Comparison of ENCODE assay signal across 18 cellular contexts in genomic region chr10:31700222-31700621, GRCh38.
DNase-seq lines count a peak whose midpoint lies in the region; ATAC-seq and TF ChIP-seq lines count a peak whose summit lies in the region.
"Had no signal": no experiment of that assay in that cellular context is flagged by ENCODE, and none has a peak within 500 bp of the region (broad histone marks: within the 10 kb centered on the region; RNA-seq: fewer than 3 reads in every experiment).

No MANE protein-coding gene starts in this region.

- H3K27ac ChIP-seq in neuronal stem cell (replicated peaks; ENCODE audit: low read length), result no peak overlapping the region
- H3K27ac ChIP-seq in uterus, result peak overlapping the region; percentile 92 to 93
- H3K27ac ChIP-seq in trophoblast cell (ENCODE audit: low read depth, low read length), result no peak overlapping the region
- H3K27ac ChIP-seq: neutrophil had no signal

- H2BK5ac ChIP-seq in neuronal stem cell (ENCODE audit: low read length) (no peak overlapping the region), trophoblast cell (ENCODE audit: low read depth, low read length, poor library complexity) (no peak overlapping the region)

- CTCF ChIA-PET in activated naive CD4-positive, alpha-beta T cell treated with anti-CD3 and anti-CD28 coated beads for 36 hours (lab: Charles Lee), result interaction anchor here (0.6 to 1.1 kb wide), 2 partner anchors 17 to 48 kb away, joined by 3 read pairs; no protein-coding TSS in a partner anchor

- WGBS in neuronal stem cell (ENCODE audit: extremely low coverage in 2 of 2, insufficient read length in 2 of 2, insufficient replicate concordance in 1 of 2), 2 donors, result no CpG with 5 or more reads among the region's 11 CpGs
- no CpG with 5 or more reads among the region's 11 CpGs for WGBS in trophoblast cell (ENCODE audit: extremely low coverage, insufficient coverage, insufficient read length)

- no peak for DNase-seq in activated naive CD4-positive, alpha-beta T cell treated with anti-CD3 and anti-CD28 coated beads for 36 hours
- no peak for DNase-seq in activated naive CD4-positive, alpha-beta T cell treated with anti-CD3 and anti-CD28 coated beads, Interleukin-2, amount 50 U/mL, for 16 hours
- peak; percentile 26 for DNase-seq in fibroblast of peridontal ligament (ENCODE audit: extremely low read depth)
- no peak for DNase-seq in neuronal stem cell (ENCODE audit: low spot score)
- DNase-seq in uterus, result no peak
- no peak for DNase-seq in globus pallidus (ENCODE audit: low spot score)
- no peak for DNase-seq in trophoblast cell
- DNase-seq: 8988T; activated CD8-positive, alpha-beta memory T cell treated with anti-CD3 and anti-CD28 coated beads, Interleukin-2, amount 50 U/mL, for 48 hours; adrenal gland; HCEC 1CT; NCI-H1105 treated with DMSO at 0.1 percent for 48 hours; NCI-H774; SHP77 treated with DMSO at 0.1 percent for 48 hours; stimulated activated CD4-positive, alpha-beta T cell treated with anti-CD3 and anti-CD28 coated beads, Interleukin-2, amount 100 ng/mL, for 24 hours had no signal

- H4K91ac ChIP-seq in neuronal stem cell (ENCODE audit: low read depth, low read length, poor library complexity) (no peak overlapping the region), trophoblast cell (ENCODE audit: low read depth, low read length) (no peak overlapping the region)

- no peak for ATAC-seq in HG02970 (IDR thresholded peaks at IDR 0.05; ENCODE audit: low FRiP score, unreplicated experiment)
- ATAC-seq: stimulated activated memory B cell treated with anti-CD40 and anti-IgM and Interleukin-4, amounts not matched to agents 10 μg/mL and 1 μg/mL and 100 μg/mL, for 72 hours had no signal

- peak overlapping the region; percentile 18 for H2AFZ ChIP-seq in neuronal stem cell (ENCODE audit: low read length)
- no peak overlapping the region for H2AFZ ChIP-seq in trophoblast cell (ENCODE audit: insufficient read depth, low read length, poor library complexity)

- peak overlapping the region; percentile 0 for H3K27ac Mint-ChIP-seq in activated naive CD4-positive, alpha-beta T cell treated with anti-CD3 and anti-CD28 coated beads for 36 hours

- H2BK120ac ChIP-seq in neuronal stem cell (ENCODE audit: low read depth, low read length), result no peak overlapping the region
- H2BK120ac ChIP-seq in trophoblast cell (ENCODE audit: insufficient read depth, low read length, poor library complexity), result no peak overlapping the region

- peaks cover 3% of the 10 kb centered on the region for H3K4me1 Mint-ChIP-seq in activated naive CD4-positive, alpha-beta T cell treated with anti-CD3 and anti-CD28 coated beads for 36 hours (ENCODE audit: low read depth)

- H3K4me1 ChIP-seq in neuronal stem cell (ENCODE audit: control insufficient read depth in 2 of 2, insufficient read depth in 1 of 2, low read depth in 1 of 2, low read length in 2 of 2) (peaks cover 7 to 11% of the 10 kb centered on the region in 2 donors), uterus (peaks cover 10 to 12% of the 10 kb centered on the region in 2 donors), trophoblast cell (ENCODE audit: control insufficient read depth in 1 of 2, insufficient read depth in 2 of 2, low read length in 2 of 2) (peaks cover 0 to 4% of the 10 kb centered on the region in 2 experiments)

- H3K79me1 ChIP-seq in neuronal stem cell (ENCODE audit: low read depth, low read length) (no peaks in the 10 kb centered on the region), trophoblast cell (ENCODE audit: low read length) (no peaks in the 10 kb centered on the region)

- H3K9me3 ChIP-seq in neuronal stem cell (replicated peaks in 1 of 2; ENCODE audit: control insufficient read depth in 2 of 2, insufficient read depth in 1 of 2, low read depth in 1 of 2, low read length in 2 of 2) (peaks cover 4 to 13% of the 10 kb centered on the region in 2 donors), uterus (no peaks in the 10 kb centered on the region), trophoblast cell (ENCODE audit: insufficient read depth, low read depth, low read length) (peaks cover 9% of the 10 kb centered on the region)
- H3K9me3 ChIP-seq: adrenal gland, neutrophil had no signal

- no peak overlapping the region for H3K4me3 Mint-ChIP-seq in activated naive CD4-positive, alpha-beta T cell treated with anti-CD3 and anti-CD28 coated beads for 36 hours
- H3K4me3 Mint-ChIP-seq: stimulated activated memory B cell treated with anti-CD40 and anti-IgM and Interleukin-4, amounts not matched to agents 10 μg/mL and 1 μg/mL and 100 μg/mL, for 72 hours had no signal

- no peaks in the 10 kb centered on the region for H3K79me2 ChIP-seq in trophoblast cell (ENCODE audit: control insufficient read depth, insufficient read depth, low read length, poor library complexity)

- no peaks in the 10 kb centered on the region for H3K36me3 Mint-ChIP-seq in activated naive CD4-positive, alpha-beta T cell treated with anti-CD3 and anti-CD28 coated beads for 36 hours (ENCODE audit: low read depth)

- peak overlapping the region; percentile 2 for H3K18ac ChIP-seq in neuronal stem cell (ENCODE audit: low read length)
- no peak overlapping the region for H3K18ac ChIP-seq in trophoblast cell (ENCODE audit: low read length)

- no peak for TF ChIP-seq POLR2A in uterus (IDR thresholded peaks at IDR 0.05)

- no peak overlapping the region for H2BK15ac ChIP-seq in neuronal stem cell (ENCODE audit: low read length)

- H3K4me3 ChIP-seq in neuronal stem cell (ENCODE audit: low read length in 2 of 2), result no peak overlapping the region
- H3K4me3 ChIP-seq in uterus, result no peak overlapping the region
- no peak overlapping the region for H3K4me3 ChIP-seq in trophoblast cell (ENCODE audit: low read depth, low read length)
- H3K4me3 ChIP-seq: adrenal gland had no signal

- H3K14ac ChIP-seq in neuronal stem cell (ENCODE audit: low read length), result no peak overlapping the region
- H3K14ac ChIP-seq in trophoblast cell (ENCODE audit: low read length), result no peak overlapping the region

- H3K27me3 Mint-ChIP-seq in activated naive CD4-positive, alpha-beta T cell treated with anti-CD3 and anti-CD28 coated beads for 36 hours (ENCODE audit: low read depth), result no peaks in the 10 kb centered on the region

- H3K9me3 Mint-ChIP-seq in activated naive CD4-positive, alpha-beta T cell treated with anti-CD3 and anti-CD28 coated beads for 36 hours, result peaks cover 5% of the 10 kb centered on the region

- intact Hi-C loops in activated naive CD4-positive, alpha-beta T cell treated with anti-CD3 and anti-CD28 coated beads for 36 hours (cut with micrococcal nuclease), result loop anchor here (10.0 kb wide), 1 partner anchor 565 kb away; no protein-coding TSS in a partner anchor
- intact Hi-C loops in uterus (cut with DNase I; ENCODE audit: low total_unique reads), result no loop called here

- H3K4ac ChIP-seq in neuronal stem cell (ENCODE audit: low read length) (no peak overlapping the region), trophoblast cell (ENCODE audit: low read depth, low read length) (no peak overlapping the region)

- no peaks in the 10 kb centered on the region for H3K36me3 ChIP-seq in neuronal stem cell (replicated peaks in 1 of 2; ENCODE audit: control insufficient read depth in 2 of 2, insufficient read depth in 2 of 2, low read length in 2 of 2)
- no peaks in the 10 kb centered on the region for H3K36me3 ChIP-seq in uterus
- no peaks in the 10 kb centered on the region for H3K36me3 ChIP-seq in trophoblast cell (ENCODE audit: control insufficient read depth in 1 of 2, insufficient read depth in 2 of 2, low read length in 2 of 2)
- H3K36me3 ChIP-seq: adrenal gland, neutrophil had no signal

- H3K27me3 ChIP-seq in neuronal stem cell (ENCODE audit: control insufficient read depth in 3 of 3, insufficient read depth in 3 of 3, low read depth in 1 of 3, low read length in 3 of 3) (no peaks in the 10 kb centered on the region), uterus (no peaks in the 10 kb centered on the region), trophoblast cell (ENCODE audit: insufficient read depth, low read length) (no peaks in the 10 kb centered on the region)
- H3K27me3 ChIP-seq: adrenal gland, neutrophil had no signal

- no peak overlapping the region for H3K9ac ChIP-seq in neuronal stem cell (ENCODE audit: low read depth, low read length, poor library complexity)
- no peak overlapping the region for H3K9ac ChIP-seq in trophoblast cell (ENCODE audit: low read length)

- no peak for TF ChIP-seq CTCF in uterus (IDR thresholded peaks at IDR 0.05)

- H2AK5ac ChIP-seq in neuronal stem cell (ENCODE audit: low read depth, low read length) (peak overlapping the region; percentile 16), trophoblast cell (ENCODE audit: low read length) (no peak overlapping the region)

- no peak overlapping the region for H4K12ac ChIP-seq in trophoblast cell (ENCODE audit: low read depth, low read length)

- H3K4me2 ChIP-seq in neuronal stem cell (ENCODE audit: insufficient read depth, low read length, poor library complexity, severe bottlenecking) (no peak overlapping the region), trophoblast cell (ENCODE audit: low read length) (no peak overlapping the region)

- H3K23ac ChIP-seq in neuronal stem cell (ENCODE audit: low read depth, low read length, poor library complexity) (no peak overlapping the region), trophoblast cell (ENCODE audit: low read length) (no peak overlapping the region)

- H2BK12ac ChIP-seq in neuronal stem cell (ENCODE audit: low read length) (no peak overlapping the region), trophoblast cell (ENCODE audit: low read length) (no peak overlapping the region)

- H4K8ac ChIP-seq in neuronal stem cell (ENCODE audit: low read depth, low read length) (no peak overlapping the region), trophoblast cell (ENCODE audit: low read depth, low read length) (no peak overlapping the region)

Comparison
In these comparisons a context has a peak if more than half of its experiments do, and no peak if none do; other contexts are left out.
1. H3K27ac ChIP-seq: peak in uterus (2 of 2); none in neuronal stem cell (single experiment) and trophoblast cell (single experiment).